Comparison of ENCODE assay signal across 1 cellular context in genomic region chr21:37627074-37627473, GRCh38.
TF ChIP-seq lines count a peak whose summit lies in the region.

No MANE protein-coding gene starts in this region.

TF ChIP-seq in GM12878, 131 proteins besides CTCF, POLR2A, EP300 and RAD21:
- TF ChIP-seq SPI1 (IDR thresholded peaks at IDR 0.05; ENCODE audit: borderline replicate concordance, insufficient read depth, low read depth, low read length) (0 out of 2 replicates have a peak, but pooled peaks have one; percentile 6), ZSCAN29 (IDR thresholded peaks at IDR 0.05) (no peak)
